10 cellular contexts compared by ENCODE assay signal in genomic region chr22:19169002-19169946, GRCh38. TPM values are rescaled to one million over a fixed set of nuclear protein-coding genes. Genes with fewer than 3 reads are reported as not detected.
DNase-seq lines count a peak whose midpoint lies in the region; ATAC-seq, FAIRE-seq and TF ChIP-seq lines count a peak whose summit lies in the region.
"Had no signal": no experiment of that assay in that cellular context is flagged by ENCODE, and none has a peak within 500 bp of the region (broad histone marks: within the 10 kb centered on the region; RNA-seq: fewer than 3 reads in every experiment).

No MANE protein-coding gene starts in this region.

- H3K27me3 ChIP-seq in HepG2 (ENCODE audit: control insufficient read depth in 1 of 2, insufficient read depth in 2 of 2, low read length in 2 of 2): peaks cover 7 to 39% of the 10 kb centered on the region in 2 experiments
- peaks cover 0 to 46% of the 10 kb centered on the region in 2 donors for H3K27me3 ChIP-seq in tibial nerve

- no peak for TF ChIP-seq POLR2A in HepG2 (IDR thresholded peaks at IDR 0.05; ENCODE audit: insufficient read depth in 1 of 2, low read depth in 2 of 2, low read length in 2 of 2)
- no peak for TF ChIP-seq POLR2A in tibial nerve (IDR thresholded peaks at IDR 0.05)

- no TSS peak for BruUV-seq in HepG2 (replicated peaks; lab: Mats Ljungman, UMichigan)

- POLR2A ChIA-PET in HepG2 (lab: Yijun Ruan, JAX): interaction anchor here (1.9 kb wide), 1 partner anchor 9 kb away, joined by 5 read pairs; the partner anchor contains the start of gene SLC25A1

- peaks cover 30% of the 10 kb centered on the region for H3K4me1 Mint-ChIP-seq in activated naive CD4-positive, alpha-beta T cell treated with anti-CD3 and anti-CD28 coated beads, Interleukin-2, amount 50 U/mL, for 24 hours
- peaks cover 35% of the 10 kb centered on the region for H3K4me1 Mint-ChIP-seq in activated naive CD8-positive, alpha-beta T cell treated with anti-CD3 and anti-CD28 coated beads, Interleukin-2, amount 50 U/mL, for 24 hours

- H3K4me2 ChIP-seq in HepG2 (ENCODE audit: low read depth, low read length): peak overlapping the region; percentile 96

- no peak overlapping the region for H3K27ac Mint-ChIP-seq in activated naive CD4-positive, alpha-beta T cell treated with anti-CD3 and anti-CD28 coated beads, Interleukin-2, amount 50 U/mL, for 24 hours
- H3K27ac Mint-ChIP-seq in activated naive CD4-positive, alpha-beta T cell treated with anti-CD3 and anti-CD28 coated beads, Interleukin-2, amount 50 U/mL, for 72 hours: no peak overlapping the region
- no peak overlapping the region for H3K27ac Mint-ChIP-seq in activated naive CD8-positive, alpha-beta T cell treated with anti-CD3 and anti-CD28 coated beads, Interleukin-2, amount 50 U/mL, for 24 hours

- DNase-seq in activated naive CD4-positive, alpha-beta T cell treated with anti-CD3 and anti-CD28 coated beads, Interleukin-2, amount 50 U/mL, for 72 hours (ENCODE audit: low spot score in 2 of 2): no peak
- no peak for DNase-seq in activated naive CD8-positive, alpha-beta T cell treated with anti-CD3 and anti-CD28 coated beads, Interleukin-2, amount 50 U/mL, for 24 hours
- DNase-seq in HepG2 (ENCODE audit: low spot score) (no peak), tibial nerve (ENCODE audit: low spot score in 2 of 2) (no peak), pons (ENCODE audit: low spot score) (no peak)
- DNase-seq: stimulated activated naive CD4-positive, alpha-beta T cell treated with Interleukin-2 at 50 U/mL for 16 hours had no signal

- CTCF ChIA-PET in HepG2 (lab: Yijun Ruan, JAX; ENCODE audit: low intra/inter-chr PET ratio, low total read pairs): no interaction called here

- no peak for TF ChIP-seq RAD21 in HepG2 (CRISPR knock-in tag; IDR thresholded peaks at IDR 0.05)

- H3K9ac ChIP-seq in HepG2 (ENCODE audit: insufficient read depth, low read depth, low read length): peak overlapping the region; percentile 57; the same call in 1 of the 2 replicates

- no peak overlapping the region for H2AFZ ChIP-seq in HepG2 (ENCODE audit: low read length)

- H4K20me1 ChIP-seq in HepG2 (ENCODE audit: insufficient read depth, low read length): peaks cover 19% of the 10 kb centered on the region

- H3K36me3 ChIP-seq in HepG2 (replicated peaks in 1 of 2; ENCODE audit: control insufficient read depth in 1 of 2, insufficient read depth in 2 of 2, low read length in 2 of 2): no peaks in the 10 kb centered on the region
- peaks cover 0 to 3% (median 0%) of the 10 kb centered on the region in 3 donors for H3K36me3 ChIP-seq in tibial nerve

- WGBS in HepG2 (ENCODE audit: low lambda C conversion rate): 3% methylated on average over 35 of the region's 58 CpGs
- 4% methylated on average over 47 to 55 of the region's 58 CpGs for WGBS in tibial nerve, 2 donors

- H3K4me3 ChIP-seq in HepG2 (replicated peaks in 1 of 3; ENCODE audit: insufficient read depth in 1 of 3, low read depth in 2 of 3, low read length in 3 of 3) (peak overlapping the region; percentile 44 to 98 (median 52); a peak in 5 of 6 replicates), tibial nerve (peak overlapping the region; percentile 1 to 46 (median 28))

- no peak for FAIRE-seq in HepG2 (lab: Jason Lieb, UNC)

- ATAC-seq in activated naive CD4-positive, alpha-beta T cell treated with anti-CD3 and anti-CD28 coated beads, Interleukin-2, amount 50 U/mL, for 72 hours: no peak
- no peak for ATAC-seq in activated naive CD8-positive, alpha-beta T cell treated with anti-CD3 and anti-CD28 coated beads, Interleukin-2, amount 50 U/mL, for 24 hours
- ATAC-seq in HepG2 (no peak), HG02938 (IDR thresholded peaks at IDR 0.05; ENCODE audit: unreplicated experiment) (no peak), GM18867 (IDR thresholded peaks at IDR 0.05; ENCODE audit: unreplicated experiment) (no peak)

- peaks cover 46% of the 10 kb centered on the region for H3K4me1 ChIP-seq in HepG2 (ENCODE audit: insufficient read depth, low read length)
- H3K4me1 ChIP-seq in tibial nerve: peaks cover 0 to 48% (median 33%) of the 10 kb centered on the region in 4 donors

- in situ Hi-C loops in HepG2 (cut with HindIII; ENCODE audit: extremely low pct_ligation_motif_present, low pct_unique_long_range_greater_than_20kb): no loop called here

- TF ChIP-seq CTCF in HepG2 (CRISPR knock-in tag; IDR thresholded peaks at IDR 0.05) (no peak), tibial nerve (IDR thresholded peaks at IDR 0.05) (no peak)

- peaks cover 22% of the 10 kb centered on the region for H3K27me3 Mint-ChIP-seq in activated naive CD4-positive, alpha-beta T cell treated with anti-CD3 and anti-CD28 coated beads, Interleukin-2, amount 50 U/mL, for 24 hours
- peaks cover 39% of the 10 kb centered on the region for H3K27me3 Mint-ChIP-seq in activated naive CD8-positive, alpha-beta T cell treated with anti-CD3 and anti-CD28 coated beads, Interleukin-2, amount 50 U/mL, for 24 hours

- no peaks in the 10 kb centered on the region for H3K9me3 ChIP-seq in HepG2 (ENCODE audit: low read length)
- peaks cover 0 to 7% (median 0%) of the 10 kb centered on the region in 4 donors for H3K9me3 ChIP-seq in tibial nerve

- H3K9me3 Mint-ChIP-seq in activated naive CD4-positive, alpha-beta T cell treated with anti-CD3 and anti-CD28 coated beads, Interleukin-2, amount 50 U/mL, for 24 hours: no peaks in the 10 kb centered on the region
- H3K9me3 Mint-ChIP-seq in activated naive CD4-positive, alpha-beta T cell treated with anti-CD3 and anti-CD28 coated beads, Interleukin-2, amount 50 U/mL, for 72 hours: no peaks in the 10 kb centered on the region
- no peaks in the 10 kb centered on the region for H3K9me3 Mint-ChIP-seq in activated naive CD8-positive, alpha-beta T cell treated with anti-CD3 and anti-CD28 coated beads, Interleukin-2, amount 50 U/mL, for 24 hours

- intact Hi-C loops in HepG2 (cut with micrococcal nuclease; ENCODE audit: unreplicated experiment): no loop called here

- no peak for TF ChIP-seq EP300 in HepG2 (IDR thresholded peaks at IDR 0.05; ENCODE audit: low read depth in 2 of 2, low read length in 2 of 2)
- no peak for TF ChIP-seq EP300 in HepG2 (CRISPR knock-in tag; IDR thresholded peaks at IDR 0.05; ENCODE audit: borderline replicate concordance)
- no peak for TF ChIP-seq EP300 in tibial nerve (IDR thresholded peaks at IDR 0.05)

- H3K36me3 Mint-ChIP-seq in activated naive CD4-positive, alpha-beta T cell treated with anti-CD3 and anti-CD28 coated beads, Interleukin-2, amount 50 U/mL, for 24 hours: peaks cover 2% of the 10 kb centered on the region
- H3K36me3 Mint-ChIP-seq in activated naive CD4-positive, alpha-beta T cell treated with anti-CD3 and anti-CD28 coated beads, Interleukin-2, amount 50 U/mL, for 72 hours: peaks cover 10 to 14% of the 10 kb centered on the region in 2 donors
- H3K36me3 Mint-ChIP-seq in activated naive CD8-positive, alpha-beta T cell treated with anti-CD3 and anti-CD28 coated beads, Interleukin-2, amount 50 U/mL, for 24 hours (ENCODE audit: low read depth): peaks cover 8% of the 10 kb centered on the region

- H3K27ac ChIP-seq in HepG2 (ENCODE audit: extremely low read length, insufficient read depth, low read length) (no peak overlapping the region), tibial nerve (peak overlapping the region in 1 of 4 donors; percentile 23)

- peak overlapping the region; percentile 59 for H3K4me3 Mint-ChIP-seq in activated naive CD4-positive, alpha-beta T cell treated with anti-CD3 and anti-CD28 coated beads, Interleukin-2, amount 50 U/mL, for 24 hours
- H3K4me3 Mint-ChIP-seq in activated naive CD8-positive, alpha-beta T cell treated with anti-CD3 and anti-CD28 coated beads, Interleukin-2, amount 50 U/mL, for 24 hours: peak overlapping the region; percentile 40

- H3K79me2 ChIP-seq in HepG2 (ENCODE audit: insufficient read depth, low read length): peaks cover 27% of the 10 kb centered on the region

RNA-seq across cellular contexts. Expression of gene SLC25A1, which starts 9.3 kb away (rescaled TPM):
- total RNA-seq in activated naive CD4-positive, alpha-beta T cell treated with anti-CD3 and anti-CD28 coated beads, Interleukin-2, amount 50 U/mL, for 72 hours: 10 to 100 TPM; 59.1 to 61.3 TPM
- total RNA-seq in HepG2 (2016; rRNA removed; fragmentation: Illumina TruSeq; extraction: Trizol) (118 and 161 TPM in 2 replicates), tibial nerve (100 to 1,000 TPM in 1 of 4 donors, 10 to 100 TPM in 3; 46.9 to 100 (median 86.2) TPM)
- total RNA-seq in HepG2 (2016; cell fraction: cytosol; rRNA removed; fragmentation: Illumina TruSeq; extraction: Trizol; ENCODE audit: low read depth): 121 and 136 TPM in 2 replicates
- 107 and 161 TPM in 2 replicates for total RNA-seq in HepG2 (2016; cell fraction: insoluble cytoplasmic fraction; rRNA removed; fragmentation: Illumina TruSeq; extraction: Trizol)
- total RNA-seq in HepG2 (2016; cell fraction: membrane; rRNA removed; fragmentation: Illumina TruSeq; extraction: Trizol): 173 and 190 TPM in 2 replicates
- 74.9 and 92.0 TPM in 2 replicates for total RNA-seq in HepG2 (2016; cell fraction: nucleus; rRNA removed; fragmentation: Illumina TruSeq; extraction: Trizol)
- 49.4 and 57.3 TPM in 2 replicates for polyA plus RNA-seq in HepG2 (2011; rRNA removed)
- 57.0 and 78.3 TPM in 2 replicates for polyA plus RNA-seq in HepG2 (2011; cell fraction: cytosol; rRNA removed)
- 92.6 and 99.0 TPM in 2 replicates for polyA plus RNA-seq in HepG2 (2011; cell fraction: nucleus; rRNA removed)
- 71.1 and 74.4 TPM in 2 replicates for polyA plus RNA-seq in HepG2 (2012)
- polyA plus RNA-seq in HepG2 (2016; cell fraction: cytosol; fragmentation: Illumina TruSeq; extraction: Trizol; ENCODE audit: low read depth): 165 and 180 TPM in 2 replicates
- polyA plus RNA-seq in HepG2 (2016; cell fraction: insoluble cytoplasmic fraction; fragmentation: Illumina TruSeq; extraction: Trizol; ENCODE audit: low read depth): 116 and 155 TPM in 2 replicates
- 187 and 190 TPM in 2 replicates for polyA plus RNA-seq in HepG2 (2016; cell fraction: membrane; fragmentation: Illumina TruSeq; extraction: Trizol; ENCODE audit: low read depth)
- 160 and 164 TPM in 2 replicates for polyA plus RNA-seq in HepG2 (2016; cell fraction: nucleus; fragmentation: Illumina TruSeq; extraction: Trizol; ENCODE audit: insufficient read depth, low read depth)
- 31.1 and 76.9 TPM in 2 replicates for polyA minus RNA-seq in HepG2 (2011; rRNA and poly(A)+ RNA removed; ENCODE audit: low replicate concordance)
- 45.0 and 48.0 TPM in 2 replicates for polyA minus RNA-seq in HepG2 (2011; cell fraction: cytosol; rRNA and poly(A)+ RNA removed)
- 13.5 and 13.8 TPM in 2 replicates for polyA minus RNA-seq in HepG2 (2011; cell fraction: nucleus; rRNA and poly(A)+ RNA removed)

RNA-seq across cellular contexts. Expression of gene GSC2, which starts 19.2 kb away (rescaled TPM):
- total RNA-seq in activated naive CD4-positive, alpha-beta T cell treated with anti-CD3 and anti-CD28 coated beads, Interleukin-2, amount 50 U/mL, for 72 hours: not detected
- total RNA-seq in HepG2 (2016; rRNA removed; fragmentation: Illumina TruSeq; extraction: Trizol): not detected in 2 replicates
- total RNA-seq in HepG2 (2016; cell fraction: cytosol; rRNA removed; fragmentation: Illumina TruSeq; extraction: Trizol; ENCODE audit: low read depth): not detected in 2 replicates
- total RNA-seq in HepG2 (2016; cell fraction: insoluble cytoplasmic fraction; rRNA removed; fragmentation: Illumina TruSeq; extraction: Trizol): not detected in 2 replicates
- not detected in 2 replicates for total RNA-seq in HepG2 (2016; cell fraction: membrane; rRNA removed; fragmentation: Illumina TruSeq; extraction: Trizol)
- total RNA-seq in HepG2 (2016; cell fraction: nucleus; rRNA removed; fragmentation: Illumina TruSeq; extraction: Trizol): not detected in 2 replicates
- polyA plus RNA-seq in HepG2 (2011; rRNA removed): not detected in 2 replicates
- polyA plus RNA-seq in HepG2 (2011; cell fraction: cytosol; rRNA removed): not detected in 2 replicates
- polyA plus RNA-seq in HepG2 (2011; cell fraction: nucleus; rRNA removed): not detected in 2 replicates
- polyA plus RNA-seq in HepG2 (2012): not detected in 2 replicates
- not detected in 2 replicates for polyA plus RNA-seq in HepG2 (2016; cell fraction: cytosol; fragmentation: Illumina TruSeq; extraction: Trizol; ENCODE audit: low read depth)
- polyA plus RNA-seq in HepG2 (2016; cell fraction: insoluble cytoplasmic fraction; fragmentation: Illumina TruSeq; extraction: Trizol; ENCODE audit: low read depth): not detected in 2 replicates
- polyA plus RNA-seq in HepG2 (2016; cell fraction: membrane; fragmentation: Illumina TruSeq; extraction: Trizol; ENCODE audit: low read depth): not detected in 2 replicates
- not detected in 2 replicates for polyA plus RNA-seq in HepG2 (2016; cell fraction: nucleus; fragmentation: Illumina TruSeq; extraction: Trizol; ENCODE audit: insufficient read depth, low read depth)
- not detected in 2 replicates for polyA minus RNA-seq in HepG2 (2011; rRNA and poly(A)+ RNA removed; ENCODE audit: low replicate concordance)
- polyA minus RNA-seq in HepG2 (2011; cell fraction: cytosol; rRNA and poly(A)+ RNA removed): not detected in 2 replicates
- not detected in 2 replicates for polyA minus RNA-seq in HepG2 (2011; cell fraction: nucleus; rRNA and poly(A)+ RNA removed)
- not detected for total RNA-seq in tibial nerve
- total RNA-seq: mononuclear cell had no signal

RNA-seq across cellular contexts. Expression of gene ESS2, which starts 24.8 kb away (rescaled TPM):
- 10 to 100 TPM; 16.5 to 21.5 TPM for total RNA-seq in activated naive CD4-positive, alpha-beta T cell treated with anti-CD3 and anti-CD28 coated beads, Interleukin-2, amount 50 U/mL, for 72 hours
- total RNA-seq in HepG2 (2016; rRNA removed; fragmentation: Illumina TruSeq; extraction: Trizol) (7.6 and 8.9 TPM in 2 replicates), tibial nerve (10 to 100 TPM; 15.3 to 18.6 (median 16.4) TPM)
- total RNA-seq in HepG2 (2016; cell fraction: cytosol; rRNA removed; fragmentation: Illumina TruSeq; extraction: Trizol; ENCODE audit: low read depth): 1.4 and 1.9 TPM in 2 replicates
- 7.9 and 8.1 TPM in 2 replicates for total RNA-seq in HepG2 (2016; cell fraction: insoluble cytoplasmic fraction; rRNA removed; fragmentation: Illumina TruSeq; extraction: Trizol)
- total RNA-seq in HepG2 (2016; cell fraction: membrane; rRNA removed; fragmentation: Illumina TruSeq; extraction: Trizol): 4.1 and 4.3 TPM in 2 replicates
- 4.9 and 6.3 TPM in 2 replicates for total RNA-seq in HepG2 (2016; cell fraction: nucleus; rRNA removed; fragmentation: Illumina TruSeq; extraction: Trizol)
- polyA plus RNA-seq in HepG2 (2011; rRNA removed): 7.7 and 9.4 TPM in 2 replicates
- 6.7 and 9.6 TPM in 2 replicates for polyA plus RNA-seq in HepG2 (2011; cell fraction: cytosol; rRNA removed)
- polyA plus RNA-seq in HepG2 (2011; cell fraction: nucleus; rRNA removed): 18.1 and 19.0 TPM in 2 replicates
- polyA plus RNA-seq in HepG2 (2012): 6.1 and 7.0 TPM in 2 replicates
- polyA plus RNA-seq in HepG2 (2016; cell fraction: cytosol; fragmentation: Illumina TruSeq; extraction: Trizol; ENCODE audit: low read depth): 2.1 and 2.6 TPM in 2 replicates
- polyA plus RNA-seq in HepG2 (2016; cell fraction: insoluble cytoplasmic fraction; fragmentation: Illumina TruSeq; extraction: Trizol; ENCODE audit: low read depth): 9.6 and 10.8 TPM in 2 replicates
- 3.7 and 3.8 TPM in 2 replicates for polyA plus RNA-seq in HepG2 (2016; cell fraction: membrane; fragmentation: Illumina TruSeq; extraction: Trizol; ENCODE audit: low read depth)
- polyA plus RNA-seq in HepG2 (2016; cell fraction: nucleus; fragmentation: Illumina TruSeq; extraction: Trizol; ENCODE audit: insufficient read depth, low read depth): 17.9 and 18.0 TPM in 2 replicates
- polyA minus RNA-seq in HepG2 (2011; rRNA and poly(A)+ RNA removed; ENCODE audit: low replicate concordance): 5.0 and 5.6 TPM in 2 replicates
- 3.7 and 4.4 TPM in 2 replicates for polyA minus RNA-seq in HepG2 (2011; cell fraction: cytosol; rRNA and poly(A)+ RNA removed)
- 4.8 and 6.2 TPM in 2 replicates for polyA minus RNA-seq in HepG2 (2011; cell fraction: nucleus; rRNA and poly(A)+ RNA removed)

RNA-seq across cellular contexts. Expression of gene TSSK2, which starts 38.2 kb away (rescaled TPM):
- total RNA-seq in activated naive CD4-positive, alpha-beta T cell treated with anti-CD3 and anti-CD28 coated beads, Interleukin-2, amount 50 U/mL, for 72 hours: not detected
- total RNA-seq in HepG2 (2016; rRNA removed; fragmentation: Illumina TruSeq; extraction: Trizol) (not detected in 2 replicates), tibial nerve (under 1 TPM in 1 of 4 donors, not detected in 3; 0.30 TPM)
- total RNA-seq in HepG2 (2016; cell fraction: cytosol; rRNA removed; fragmentation: Illumina TruSeq; extraction: Trizol; ENCODE audit: low read depth): not detected in 2 replicates
- not detected in 2 replicates for total RNA-seq in HepG2 (2016; cell fraction: insoluble cytoplasmic fraction; rRNA removed; fragmentation: Illumina TruSeq; extraction: Trizol)
- total RNA-seq in HepG2 (2016; cell fraction: membrane; rRNA removed; fragmentation: Illumina TruSeq; extraction: Trizol): not detected in 2 replicates
- total RNA-seq in HepG2 (2016; cell fraction: nucleus; rRNA removed; fragmentation: Illumina TruSeq; extraction: Trizol): not detected in 2 replicates
- polyA plus RNA-seq in HepG2 (2011; rRNA removed): not detected in 2 replicates
- polyA plus RNA-seq in HepG2 (2011; cell fraction: cytosol; rRNA removed): not detected in 2 replicates
- not detected in 2 replicates for polyA plus RNA-seq in HepG2 (2011; cell fraction: nucleus; rRNA removed)
- polyA plus RNA-seq in HepG2 (2012): not detected in 2 replicates
- polyA plus RNA-seq in HepG2 (2016; cell fraction: cytosol; fragmentation: Illumina TruSeq; extraction: Trizol; ENCODE audit: low read depth): not detected in 2 replicates
- not detected in 2 replicates for polyA plus RNA-seq in HepG2 (2016; cell fraction: insoluble cytoplasmic fraction; fragmentation: Illumina TruSeq; extraction: Trizol; ENCODE audit: low read depth)
- not detected in 2 replicates for polyA plus RNA-seq in HepG2 (2016; cell fraction: membrane; fragmentation: Illumina TruSeq; extraction: Trizol; ENCODE audit: low read depth)
- polyA plus RNA-seq in HepG2 (2016; cell fraction: nucleus; fragmentation: Illumina TruSeq; extraction: Trizol; ENCODE audit: insufficient read depth, low read depth): not detected in 2 replicates
- not detected in 2 replicates for polyA minus RNA-seq in HepG2 (2011; rRNA and poly(A)+ RNA removed; ENCODE audit: low replicate concordance)
- polyA minus RNA-seq in HepG2 (2011; cell fraction: cytosol; rRNA and poly(A)+ RNA removed): not detected in 2 replicates
- polyA minus RNA-seq in HepG2 (2011; cell fraction: nucleus; rRNA and poly(A)+ RNA removed): not detected in 2 replicates

RNA-seq across cellular contexts. Expression of gene DGCR2, which starts 47.1 kb away (rescaled TPM):
- total RNA-seq in activated naive CD4-positive, alpha-beta T cell treated with anti-CD3 and anti-CD28 coated beads, Interleukin-2, amount 50 U/mL, for 72 hours: 10 to 100 TPM in 1 of 2 donors, 1 to 10 TPM in 1; 9.5 to 23.6 TPM
- total RNA-seq in HepG2 (2016; rRNA removed; fragmentation: Illumina TruSeq; extraction: Trizol) (13.1 and 35.3 TPM in 2 replicates), tibial nerve (10 to 100 TPM; 57.6 to 68.0 (median 58.9) TPM)
- total RNA-seq in HepG2 (2016; cell fraction: cytosol; rRNA removed; fragmentation: Illumina TruSeq; extraction: Trizol; ENCODE audit: low read depth): 3.2 and 3.3 TPM in 2 replicates
- 11.4 and 34.3 TPM in 2 replicates for total RNA-seq in HepG2 (2016; cell fraction: insoluble cytoplasmic fraction; rRNA removed; fragmentation: Illumina TruSeq; extraction: Trizol)
- 7.2 and 7.5 TPM in 2 replicates for total RNA-seq in HepG2 (2016; cell fraction: membrane; rRNA removed; fragmentation: Illumina TruSeq; extraction: Trizol)
- total RNA-seq in HepG2 (2016; cell fraction: nucleus; rRNA removed; fragmentation: Illumina TruSeq; extraction: Trizol): 34.8 and 37.6 TPM in 2 replicates
- polyA plus RNA-seq in HepG2 (2011; rRNA removed): 23.1 and 27.6 TPM in 2 replicates
- 25.5 and 27.7 TPM in 2 replicates for polyA plus RNA-seq in HepG2 (2011; cell fraction: cytosol; rRNA removed)
- 29.9 and 34.4 TPM in 2 replicates for polyA plus RNA-seq in HepG2 (2011; cell fraction: nucleus; rRNA removed)
- 25.6 and 27.4 TPM in 2 replicates for polyA plus RNA-seq in HepG2 (2012)
- polyA plus RNA-seq in HepG2 (2016; cell fraction: cytosol; fragmentation: Illumina TruSeq; extraction: Trizol; ENCODE audit: low read depth): 1.5 TPM in 2 replicates
- 10.5 and 13.9 TPM in 2 replicates for polyA plus RNA-seq in HepG2 (2016; cell fraction: insoluble cytoplasmic fraction; fragmentation: Illumina TruSeq; extraction: Trizol; ENCODE audit: low read depth)
- 3.2 and 3.5 TPM in 2 replicates for polyA plus RNA-seq in HepG2 (2016; cell fraction: membrane; fragmentation: Illumina TruSeq; extraction: Trizol; ENCODE audit: low read depth)
- 46.9 and 47.1 TPM in 2 replicates for polyA plus RNA-seq in HepG2 (2016; cell fraction: nucleus; fragmentation: Illumina TruSeq; extraction: Trizol; ENCODE audit: insufficient read depth, low read depth)
- polyA minus RNA-seq in HepG2 (2011; rRNA and poly(A)+ RNA removed; ENCODE audit: low replicate concordance): 21.9 and 57.1 TPM in 2 replicates
- 20.8 and 23.5 TPM in 2 replicates for polyA minus RNA-seq in HepG2 (2011; cell fraction: cytosol; rRNA and poly(A)+ RNA removed)
- polyA minus RNA-seq in HepG2 (2011; cell fraction: nucleus; rRNA and poly(A)+ RNA removed): 18.0 and 21.3 TPM in 2 replicates
